In the genomic region with DNA sequence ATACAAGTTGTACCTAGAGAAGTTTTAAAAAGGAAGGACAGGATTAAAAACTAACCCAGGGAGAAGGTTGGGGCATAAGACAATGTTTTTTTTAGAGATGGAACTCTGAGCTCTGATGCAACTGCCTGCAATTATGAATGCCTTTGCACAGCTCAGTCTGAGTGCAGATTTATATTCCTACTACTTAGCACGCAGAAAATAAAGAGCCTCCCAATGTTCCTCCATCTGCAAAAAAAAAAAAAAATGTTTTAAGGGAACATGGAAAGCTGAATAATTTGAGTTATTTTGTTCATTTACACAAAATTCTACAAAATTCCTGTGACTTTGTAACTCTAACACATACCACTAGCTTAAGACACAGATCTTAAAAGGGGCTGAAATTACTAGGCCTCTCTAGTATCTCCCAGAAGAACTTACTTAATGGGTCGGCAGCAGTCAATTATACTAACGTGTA, we compare ENCODE assay signal across 13 cellular contexts. TPM values are rescaled to one million over a fixed set of nuclear protein-coding genes. Genes with fewer than 3 reads are reported as not detected.
DNase-seq lines count a peak whose midpoint lies in the region; ATAC-seq and TF ChIP-seq lines count a peak whose summit lies in the region.
"Had no signal": no experiment of that assay in that cellular context is flagged by ENCODE, and none has a peak within 500 bp of the region (broad histone marks: within the 10 kb centered on the region; RNA-seq: fewer than 3 reads in every experiment).

No MANE protein-coding gene starts in this region.

- H3K9me3 ChIP-seq in subcutaneous abdominal adipose tissue (ENCODE audit: control insufficient read depth in 5 of 5, low read length in 5 of 5): no peaks in the 10 kb centered on the region

- peak overlapping the region; percentile 21 for H3K27ac ChIP-seq in subcutaneous abdominal adipose tissue (ENCODE audit: low read depth, low read length)

- H3K4me3 ChIP-seq in foreskin fibroblast (ENCODE audit: low read depth in 1 of 2, low read length in 2 of 2) (no peak overlapping the region), subcutaneous abdominal adipose tissue (ENCODE audit: low read depth in 1 of 5, low read length in 5 of 5) (no peak overlapping the region)

- no peak for TF ChIP-seq CTCF in foreskin fibroblast (IDR thresholded peaks at IDR 0.05; ENCODE audit: low read depth, low read length)

- H3K27ac Mint-ChIP-seq in activated CD8-positive, alpha-beta memory T cell treated with anti-CD3 and anti-CD28 coated beads, Interleukin-2, amount 10 ng/mL, durations not matched to agents 7 days and 5 days: peak overlapping the region; percentile 15
- H3K27ac Mint-ChIP-seq: dendritic cell treated with granulocyte-macrophage colony-stimulating factor and Interleukin-4, amounts not matched to agents 40 ng/mL and 50 ng/mL, for 4 days had no signal

- H3K4me3 Mint-ChIP-seq in activated CD8-positive, alpha-beta memory T cell treated with anti-CD3 and anti-CD28 coated beads, Interleukin-2, amount 10 ng/mL, durations not matched to agents 7 days and 5 days: no peak overlapping the region
- H3K4me3 Mint-ChIP-seq: dendritic cell treated with granulocyte-macrophage colony-stimulating factor and Interleukin-4, amounts not matched to agents 40 ng/mL and 50 ng/mL, for 4 days had no signal

- no peaks in the 10 kb centered on the region for H3K9me3 Mint-ChIP-seq in activated CD8-positive, alpha-beta memory T cell treated with anti-CD3 and anti-CD28 coated beads, Interleukin-2, amount 10 ng/mL, durations not matched to agents 7 days and 5 days (ENCODE audit: low read depth)
- H3K9me3 Mint-ChIP-seq: dendritic cell treated with granulocyte-macrophage colony-stimulating factor and Interleukin-4, amounts not matched to agents 40 ng/mL and 50 ng/mL, for 4 days had no signal

- H3K27me3 Mint-ChIP-seq in activated CD8-positive, alpha-beta memory T cell treated with anti-CD3 and anti-CD28 coated beads, Interleukin-2, amount 10 ng/mL, durations not matched to agents 7 days and 5 days: no peaks in the 10 kb centered on the region
- H3K27me3 Mint-ChIP-seq: dendritic cell treated with granulocyte-macrophage colony-stimulating factor and Interleukin-4, amounts not matched to agents 40 ng/mL and 50 ng/mL, for 4 days had no signal

- H3K4me1 Mint-ChIP-seq in activated CD8-positive, alpha-beta memory T cell treated with anti-CD3 and anti-CD28 coated beads, Interleukin-2, amount 10 ng/mL, durations not matched to agents 7 days and 5 days: peaks cover 29% of the 10 kb centered on the region

- no peak for DNase-seq in activated CD8-positive, alpha-beta memory T cell treated with anti-CD3 and anti-CD28 coated beads, Interleukin-2, amount 10 ng/mL, durations not matched to agents 7 days and 5 days
- DNase-seq in activated CD8-positive, alpha-beta memory T cell treated with anti-CD3 and anti-CD28 coated beads for 24 hours: no peak
- DNase-seq in SW480 (ENCODE audit: low spot score): peak; percentile 76
- DNase-seq in foreskin fibroblast: peak; percentile 50 to 91
- no peak for DNase-seq in T-helper 2 cell
- DNase-seq in NCI-H2196 (lab: John Stamatoyannopoulos, UW; ENCODE audit: unreplicated experiment): no peak
- DNase-seq: AML-193; KBM-7; NK-92 treated with Interleukin-12 subunit alpha and Interleukin-12 subunit beta, amount 100 ng/mL, for 24 hours; small intestine had no signal

- peaks cover 15% of the 10 kb centered on the region for H3K36me3 Mint-ChIP-seq in activated CD8-positive, alpha-beta memory T cell treated with anti-CD3 and anti-CD28 coated beads, Interleukin-2, amount 10 ng/mL, durations not matched to agents 7 days and 5 days

- H3K36me3 ChIP-seq in subcutaneous abdominal adipose tissue (ENCODE audit: control insufficient read depth in 5 of 5, insufficient read depth in 5 of 5, low read length in 5 of 5): peaks cover 0 to 4% (median 0%) of the 10 kb centered on the region in 5 donors

- peaks cover 2 to 19% (median 10%) of the 10 kb centered on the region in 5 donors for H3K4me1 ChIP-seq in subcutaneous abdominal adipose tissue (ENCODE audit: control insufficient read depth in 5 of 5, insufficient read depth in 5 of 5, low read length in 5 of 5)

- no peak overlapping the region for H3K9ac ChIP-seq in subcutaneous abdominal adipose tissue (ENCODE audit: low read length in 5 of 5)

- no peaks in the 10 kb centered on the region for H3K27me3 ChIP-seq in subcutaneous abdominal adipose tissue (ENCODE audit: control insufficient read depth in 5 of 5, insufficient read depth in 4 of 5, low read length in 5 of 5)

- ATAC-seq in activated CD8-positive, alpha-beta memory T cell treated with anti-CD3 and anti-CD28 coated beads, Interleukin-2, amount 10 ng/mL, durations not matched to agents 7 days and 5 days: no peak
- ATAC-seq in HG02884 (IDR thresholded peaks at IDR 0.05; ENCODE audit: unreplicated experiment): no peak

- CTCF ChIA-PET in activated CD8-positive, alpha-beta memory T cell treated with anti-CD3 and anti-CD28 coated beads, Interleukin-2, amount 10 ng/mL, durations not matched to agents 7 days and 5 days (lab: Charles Lee): interaction anchor here (1.5 to 1.6 kb wide), 2 partner anchors 65 to 67 kb away, joined by 5 read pairs; no protein-coding TSS in a partner anchor

RNA-seq across cellular contexts. Expression of a gene that starts 15.7 kb away (rescaled TPM):
- total RNA-seq in activated CD8-positive, alpha-beta memory T cell treated with anti-CD3 and anti-CD28 coated beads, Interleukin-2, amount 10 ng/mL, durations not matched to agents 7 days and 5 days: 10 to 100 TPM; 56.2 to 75.7 TPM

Comparison
In these comparisons a context has a peak if more than half of its experiments do, and no peak if none do; other contexts are left out.
1. DNase-seq: peak in SW480 (single experiment) and foreskin fibroblast (2 of 2); none in activated CD8-positive, alpha-beta memory T cell treated with anti-CD3 and anti-CD28 coated beads, Interleukin-2, amount 10 ng/mL, durations not matched to agents 7 days and 5 days (single experiment), activated CD8-positive, alpha-beta memory T cell treated with anti-CD3 and anti-CD28 coated beads for 24 hours (single experiment), T-helper 2 cell (0 of 5) and NCI-H2196 (single experiment).